ENCODE assay signal across 12 cellular contexts in genomic region chr12:124369901-124370378, GRCh38.
DNase-seq lines count a peak whose midpoint lies in the region; ATAC-seq and TF ChIP-seq lines count a peak whose summit lies in the region.
"Had no signal": no experiment of that assay in that cellular context is flagged by ENCODE, and none has a peak within 500 bp of the region (broad histone marks: within the 10 kb centered on the region; RNA-seq: fewer than 3 reads in every experiment).

No MANE protein-coding gene starts in this region.

- POLR2A ChIA-PET in activated CD4-positive, alpha-beta T cell treated with anti-CD3 and anti-CD28 coated beads for 36 hours (lab: Charles Lee) = no interaction called here

- H3K4me1 ChIP-seq in gastroesophageal sphincter (peaks cover 0 to 78% (median 36%) of the 10 kb centered on the region in 3 donors), tibial artery (peaks cover 18 to 74% (median 41%) of the 10 kb centered on the region in 4 donors)

- TF ChIP-seq CTCF in VCaP (conservative IDR thresholded peaks at IDR 0.05) (no peak), gastroesophageal sphincter (IDR thresholded peaks at IDR 0.05) (no peak), tibial artery (IDR thresholded peaks at IDR 0.05) (no peak)

- H3K4me3 ChIP-seq in gastroesophageal sphincter (peak overlapping the region in 1 of 2 donors; percentile 30), tibial artery (no peak overlapping the region)
- H3K4me3 ChIP-seq: SJCRH30 had no signal

- DNase-seq in nucleus accumbens (lab: John Stamatoyannopoulos, UW) (peak in 33 of 56 donors; percentile 29 to 87 (median 71)), tibial artery (no peak), SHP77 treated with DMSO at 0.1 percent for 48 hours (lab: John Stamatoyannopoulos, UW) (no peak), NCI-H82 treated with DMSO at 0.1 percent for 48 hours (lab: John Stamatoyannopoulos, UW; ENCODE audit: unreplicated experiment) (no peak)
- DNase-seq in activated CD4-positive, alpha-beta T cell treated with anti-CD3 and anti-CD28 coated beads for 36 hours = no peak
- DNase-seq: Karpas-422; stimulated activated naive CD8-positive, alpha-beta T cell treated with anti-CD3 and anti-CD28 coated beads, Interleukin-15, Interleukin-2, amounts not matched to agents 100 U/mL and 50 U/mL, for 24 hours had no signal

- H3K36me3 ChIP-seq in gastroesophageal sphincter (peaks cover 0 to 65% of the 10 kb centered on the region in 2 donors), tibial artery (peaks cover 13 to 72% (median 52%) of the 10 kb centered on the region in 3 donors)

- intact Hi-C loops in tibial artery (cut with DNase I; ENCODE audit: low total_unique reads) = loop anchor here (10.0 kb wide), 1 partner anchor 145 kb away; no protein-coding TSS in a partner anchor
- intact Hi-C loops in activated CD4-positive, alpha-beta T cell treated with anti-CD3 and anti-CD28 coated beads for 36 hours (cut with DNase I, micrococcal nuclease) = no loop called here

- CTCF ChIA-PET in activated CD4-positive, alpha-beta T cell treated with anti-CD3 and anti-CD28 coated beads for 36 hours (lab: Charles Lee) = no interaction called here

- H3K27ac ChIP-seq in VCaP = peak overlapping the region; percentile 100
- H3K27ac ChIP-seq in gastroesophageal sphincter = peak overlapping the region; percentile 32 to 96 (median 95)
- peak overlapping the region; percentile 85 to 90 for H3K27ac ChIP-seq in tibial artery
- H3K27ac ChIP-seq: SJCRH30 had no signal

- ATAC-seq in gastroesophageal sphincter (peak; percentile 18), HG02610 (IDR thresholded peaks at IDR 0.05; ENCODE audit: unreplicated experiment) (no peak)
- no peak for ATAC-seq in activated CD4-positive, alpha-beta T cell treated with anti-CD3 and anti-CD28 coated beads for 36 hours
- ATAC-seq: stimulated activated naive CD8-positive, alpha-beta T cell treated with anti-CD3 and anti-CD28 coated beads, Interleukin-15, Interleukin-2, amounts not matched to agents 100 U/mL and 50 U/mL, for 24 hours had no signal

- no peak for TF ChIP-seq POLR2A in gastroesophageal sphincter (IDR thresholded peaks at IDR 0.05)

- H3K9me3 ChIP-seq in gastroesophageal sphincter (no peaks in the 10 kb centered on the region), tibial artery (no peaks in the 10 kb centered on the region)
- H3K9me3 ChIP-seq: SJCRH30 had no signal

- H3K9me3 Mint-ChIP-seq in activated CD4-positive, alpha-beta T cell treated with anti-CD3 and anti-CD28 coated beads for 36 hours (ENCODE audit: low read depth) = no peaks in the 10 kb centered on the region

- H3K27ac Mint-ChIP-seq in activated CD4-positive, alpha-beta T cell treated with anti-CD3 and anti-CD28 coated beads for 36 hours = no peak overlapping the region
- H3K27ac Mint-ChIP-seq: activated naive CD8-positive, alpha-beta T cell had no signal

- H3K4me1 Mint-ChIP-seq in activated CD4-positive, alpha-beta T cell treated with anti-CD3 and anti-CD28 coated beads for 36 hours = no peaks in the 10 kb centered on the region

- no peaks in the 10 kb centered on the region for H3K27me3 ChIP-seq in gastroesophageal sphincter
- no peaks in the 10 kb centered on the region for H3K27me3 ChIP-seq in tibial artery
- H3K27me3 ChIP-seq: SJCRH30 had no signal

- H3K27me3 Mint-ChIP-seq in activated CD4-positive, alpha-beta T cell treated with anti-CD3 and anti-CD28 coated beads for 36 hours = no peaks in the 10 kb centered on the region
- H3K27me3 Mint-ChIP-seq: activated naive CD8-positive, alpha-beta T cell had no signal

- no peak for TF ChIP-seq EP300 in gastroesophageal sphincter (IDR thresholded peaks at IDR 0.05)

- H3K36me3 Mint-ChIP-seq in activated CD4-positive, alpha-beta T cell treated with anti-CD3 and anti-CD28 coated beads for 36 hours (ENCODE audit: low read depth) = peaks cover 2% of the 10 kb centered on the region
- H3K36me3 Mint-ChIP-seq: activated naive CD8-positive, alpha-beta T cell had no signal

- H3K4me3 Mint-ChIP-seq in activated CD4-positive, alpha-beta T cell treated with anti-CD3 and anti-CD28 coated beads for 36 hours = no peak overlapping the region
- H3K4me3 Mint-ChIP-seq: activated naive CD8-positive, alpha-beta T cell had no signal

- WGBS in gastroesophageal sphincter (ENCODE audit: low coverage in 1 of 2), 2 donors = 28% methylated on average over 2 of the region's 17 CpGs; no CpG with 5 or more reads in 1 of the 2 donors

Comparison
In these comparisons a context has a peak if more than half of its experiments do, and no peak if none do; other contexts are left out.
1. DNase-seq: peak in nucleus accumbens (33 of 56); none in tibial artery (0 of 2), SHP77 treated with DMSO at 0.1 percent for 48 hours (single experiment), activated CD4-positive, alpha-beta T cell treated with anti-CD3 and anti-CD28 coated beads for 36 hours (single experiment) and NCI-H82 treated with DMSO at 0.1 percent for 48 hours (single experiment).
2. Peak in every context shown above with its lines, with median percentiles within 50 percentile points of each other: H3K27ac ChIP-seq.